Comparison of ENCODE assay signal across 16 cellular contexts in the genomic region with DNA sequence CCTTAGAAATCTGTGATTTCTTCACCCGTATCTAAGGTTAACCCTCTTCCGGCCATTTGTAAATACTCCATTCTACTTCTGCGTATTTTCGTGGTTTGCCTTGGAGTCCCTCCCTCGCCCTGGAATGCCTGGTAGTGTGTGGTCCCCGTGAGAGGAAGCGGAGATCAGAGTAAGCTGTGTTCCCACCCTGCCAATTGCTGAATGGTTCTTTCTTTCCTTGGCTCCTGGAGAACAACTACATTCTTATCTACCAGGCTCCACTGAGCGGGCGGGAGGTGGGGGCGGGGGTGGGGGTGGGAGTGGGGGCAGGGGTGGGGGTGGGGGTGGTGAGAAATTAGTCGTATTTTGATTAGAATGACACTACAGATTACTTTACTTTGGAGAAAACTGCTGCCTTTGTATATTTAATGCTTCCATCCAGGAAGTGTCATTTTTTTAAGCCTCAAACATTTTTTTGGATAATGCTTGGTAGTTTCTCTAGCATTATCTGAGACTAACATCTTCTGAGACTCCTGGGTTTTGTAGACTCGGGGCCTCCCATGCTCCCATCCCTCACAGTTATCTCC. TPM values are rescaled to one million over a fixed set of nuclear protein-coding genes. Genes with fewer than 3 reads are reported as not detected.
DNase-seq lines count a peak whose midpoint lies in the region; ATAC-seq, FAIRE-seq and TF ChIP-seq lines count a peak whose summit lies in the region.
"Had no signal": no experiment of that assay in that cellular context is flagged by ENCODE, and none has a peak within 500 bp of the region (broad histone marks: within the 10 kb centered on the region; RNA-seq: fewer than 3 reads in every experiment).

No MANE protein-coding gene starts in this region.

- H3K23ac ChIP-seq in IMR-90 (ENCODE audit: low read depth, low read length), result no peak overlapping the region

- no peaks in the 10 kb centered on the region for H3K9me3 ChIP-seq in IMR-90 (ENCODE audit: control insufficient read depth, insufficient read depth, low read length)
- H3K9me3 ChIP-seq in K562 (replicated peaks; ENCODE audit: control insufficient read depth, insufficient read depth, low read depth, low read length), result no peaks in the 10 kb centered on the region
- H3K9me3 ChIP-seq in liver (ENCODE audit: control insufficient read depth in 4 of 4, low read length in 3 of 4), result no peaks in the 10 kb centered on the region
- H3K9me3 ChIP-seq: ascending aorta, BE2C had no signal

- H2BK5ac ChIP-seq in IMR-90 (ENCODE audit: low read depth, low read length, poor library complexity, severe bottlenecking), result no peak overlapping the region

- H3K27me3 ChIP-seq in IMR-90 (ENCODE audit: control insufficient read depth, insufficient read depth, low read length) (no peaks in the 10 kb centered on the region), K562 (ENCODE audit: control insufficient read depth in 2 of 2, insufficient read depth in 2 of 2, low read length in 2 of 2) (no peaks in the 10 kb centered on the region; a peak in 1 of 5 replicates), liver (ENCODE audit: control insufficient read depth in 4 of 4, insufficient read depth in 4 of 4, low read length in 3 of 4) (no peaks in the 10 kb centered on the region)
- H3K27me3 ChIP-seq: ascending aorta, BE2C had no signal

- peaks cover 3% of the 10 kb centered on the region; the same call in 1 of the 2 replicates for H3K9me1 ChIP-seq in IMR-90 (ENCODE audit: insufficient read depth, low read length)
- peaks cover 13% of the 10 kb centered on the region for H3K9me1 ChIP-seq in K562 (ENCODE audit: control insufficient read depth, insufficient read depth, low read length)

- no peak overlapping the region for H3K27ac ChIP-seq in IMR-90 (ENCODE audit: insufficient read depth, low read length)
- H3K27ac ChIP-seq in K562 (ENCODE audit: extremely low read depth, low read depth, low read length), result peak overlapping the region; percentile 60
- peak overlapping the region; percentile 89 to 92 for H3K27ac ChIP-seq in liver (ENCODE audit: low read depth in 1 of 2, low read length in 2 of 2)
- H3K27ac ChIP-seq: ascending aorta had no signal

- no peak overlapping the region; the same call in 1 of the 2 replicates for H2AK5ac ChIP-seq in IMR-90 (ENCODE audit: low read depth, low read length)

- BruUV-seq in IMR-90 (replicated peaks; lab: Mats Ljungman, UMichigan) (no TSS peak), K562 (replicated peaks; lab: Mats Ljungman, UMichigan) (no TSS peak)

- H3K18ac ChIP-seq in IMR-90 (ENCODE audit: low read depth, low read length), result no peak overlapping the region

- H3K4me1 ChIP-seq in IMR-90 (ENCODE audit: control insufficient read depth, insufficient read depth, low read length), result peaks cover 10% of the 10 kb centered on the region
- H3K4me1 ChIP-seq in K562 (replicated peaks in 1 of 2; ENCODE audit: control insufficient read depth in 2 of 2, insufficient read depth in 2 of 2, low read length in 2 of 2), result peaks cover 58 to 67% of the 10 kb centered on the region in 2 experiments
- H3K4me1 ChIP-seq in liver (ENCODE audit: control insufficient read depth in 4 of 4, insufficient read depth in 4 of 4, low read length in 3 of 4), result peaks cover 13 to 52% (median 30%) of the 10 kb centered on the region in 4 donors
- H3K4me1 ChIP-seq: ascending aorta had no signal

- POLR2A ChIA-PET in IMR-90 (lab: Charles Lee; ENCODE audit: unreplicated experiment) (no interaction called here), K562 (lab: Yijun Ruan, JAX) (interaction anchor here (0.6 to 1.7 kb wide), 4 partner anchors 10 to 258 kb away, joined by 3 to 7 read pairs (median 3); no protein-coding TSS in a partner anchor)

- no peak overlapping the region for H2BK20ac ChIP-seq in IMR-90 (ENCODE audit: low read depth, low read length)

- TF ChIP-seq RAD21 in IMR-90 (IDR thresholded peaks at IDR 0.05; ENCODE audit: low read length), result no peak
- TF ChIP-seq RAD21 in K562 (CRISPR knock-in tag; conservative IDR thresholded peaks at IDR 0.05 in 1 of 2, IDR thresholded peaks at IDR 0.05 in 1 of 2), result no peak
- no peak for TF ChIP-seq RAD21 in liver (IDR thresholded peaks at IDR 0.05)

- no peak overlapping the region for H2AK9ac ChIP-seq in IMR-90 (replicated peaks; ENCODE audit: low read depth, low read length, poor library complexity)

- H2AFZ ChIP-seq in IMR-90 (replicated peaks; ENCODE audit: low read length, poor library complexity) (peak overlapping the region; percentile 62), K562 (ENCODE audit: low read depth, low read length) (peak overlapping the region; percentile 9; the same call in 1 of the 2 replicates)

- H3K4me3 ChIP-seq in IMR-90 (ENCODE audit: insufficient read depth, low read depth, low read length), result no peak overlapping the region
- H3K4me3 ChIP-seq in K562, result no peak overlapping the region
- no peak overlapping the region for H3K4me3 ChIP-seq in liver (ENCODE audit: low read depth in 1 of 3, low read length in 3 of 3)
- H3K4me3 ChIP-seq: ascending aorta had no signal

- in situ Hi-C loops in IMR-90 (cut with MboI; ENCODE audit: low sequenced_read_pairs) (no loop called here), K562 (cut with MboI) (no loop called here)

- dilution Hi-C loops in IMR-90 (cut with HindIII; ENCODE audit: low sequenced_read_pairs, unreplicated experiment), result no loop called here

- no peak overlapping the region for H2BK15ac ChIP-seq in IMR-90 (ENCODE audit: low read depth, low read length)

- FAIRE-seq in K562 (lab: Jason Lieb, UNC), result peak; percentile 80

- DNase-seq in IMR-90, result peak; percentile 52
- peak; percentile 47 to 62 (median 54) for DNase-seq in K562 (ENCODE audit: extremely low read depth in 1 of 4, low spot score in 3 of 4)
- DNase-seq in retina, result peak; percentile 4
- DNase-seq in AG20443 (ENCODE audit: low spot score), result no peak
- DNase-seq in NCI-H2171 (lab: John Stamatoyannopoulos, UW), result no peak
- DNase-seq in glomerular visceral epithelial cell (ENCODE audit: extremely low spot score), result no peak
- DNase-seq: BE2C; effector CD4-positive, alpha-beta T cell; HCEC 1CT; KG1; mammary epithelial cell; NCI-H1436; NCI-H345 had no signal

- CTCF ChIA-PET in IMR-90 (lab: Yijun Ruan, JAX) (no interaction called here), K562 (lab: Yijun Ruan, JAX; ENCODE audit: low intra/inter-chr PET ratio) (no interaction called here)

- no peak overlapping the region for H3K4ac ChIP-seq in IMR-90 (ENCODE audit: low read depth, low read length)

- no peak overlapping the region for H2BK120ac ChIP-seq in IMR-90 (ENCODE audit: low read depth, low read length)

- no peak for TF ChIP-seq CTCF in IMR-90 (conservative IDR thresholded peaks at IDR 0.05; ENCODE audit: low read depth, low read length)
- no peak for TF ChIP-seq CTCF in K562 (IDR thresholded peaks at IDR 0.05 in 2 of 3, conservative IDR thresholded peaks at IDR 0.05 in 1 of 3; ENCODE audit: insufficient read depth in 2 of 3, low read depth in 1 of 3, low read length in 3 of 3)
- no peak for TF ChIP-seq CTCF in liver (IDR thresholded peaks at IDR 0.05; ENCODE audit: low read depth, low read length, missing input control)

- TF ChIP-seq POLR2A in IMR-90 (IDR thresholded peaks at IDR 0.05; ENCODE audit: low read depth, low read length) (no peak), K562 (conservative IDR thresholded peaks at IDR 0.05) (no peak)

- peak overlapping the region in 1 of 2 experiments; percentile 55; a peak in 1 of 4 replicates for H4K8ac ChIP-seq in IMR-90 (ENCODE audit: low read depth in 2 of 2, low read length in 2 of 2)

- H4K20me1 ChIP-seq in IMR-90 (ENCODE audit: insufficient read depth, low read length) (no peaks in the 10 kb centered on the region), K562 (replicated peaks; ENCODE audit: control insufficient read depth, insufficient read depth, low read length) (no peaks in the 10 kb centered on the region; the same call in 1 of the 2 replicates)

- no peak overlapping the region for H3K4me2 ChIP-seq in IMR-90 (ENCODE audit: low read depth, low read length)
- H3K4me2 ChIP-seq in K562 (ENCODE audit: insufficient read depth, low read length), result peak overlapping the region; percentile 57

- ATAC-seq in IMR-90 (ENCODE audit: low read depth) (peak; percentile 45; the same call in 1 of the 2 replicates), K562 (peak; percentile 55), GM19455 (IDR thresholded peaks at IDR 0.05; ENCODE audit: unreplicated experiment) (no peak)

- 0 out of 2 replicates have a peak, but pooled peaks cover under 1% of the 10 kb centered on the region for H3K36me3 ChIP-seq in IMR-90 (ENCODE audit: control insufficient read depth, insufficient read depth, low read length)
- peaks cover 4% of the 10 kb centered on the region; the same call in 2 of the 3 replicates for H3K36me3 ChIP-seq in K562 (ENCODE audit: control insufficient read depth, insufficient read depth, low read length)
- H3K36me3 ChIP-seq in liver (ENCODE audit: control insufficient read depth in 4 of 4, insufficient read depth in 3 of 4, low read depth in 1 of 4, low read length in 3 of 4), result no peaks in the 10 kb centered on the region
- H3K36me3 ChIP-seq: BE2C had no signal

- no peak overlapping the region for H3K56ac ChIP-seq in IMR-90 (ENCODE audit: extremely low read depth, insufficient read depth, low read length)

- H3K79me1 ChIP-seq in IMR-90 (ENCODE audit: low read depth in 1 of 2, low read length in 2 of 2), result peaks cover 7 to 8% of the 10 kb centered on the region in 2 experiments; a peak in 2 of 4 replicates

- WGBS in IMR-90 (ENCODE audit: extremely low coverage in 2 of 2, insufficient read length in 1 of 2), 2 experiments, result 40% methylated on average over 1 of the region's 12 CpGs; no CpG with 5 or more reads in 1 of the 2 experiments
- 6% methylated on average over 12 of the region's 12 CpGs for WGBS in K562 (ENCODE audit: insufficient coverage, low coverage, missing lambda C conversion rate)
- 69% methylated on average over 12 of the region's 12 CpGs for WGBS in liver

- intact Hi-C loops in IMR-90 (cut with micrococcal nuclease) (no loop called here), K562 (cut with micrococcal nuclease) (no loop called here)

- no peak for TF ChIP-seq EP300 in K562 (IDR thresholded peaks at IDR 0.05; ENCODE audit: low read length)

- H3K9ac ChIP-seq in IMR-90 (ENCODE audit: low read depth, low read length) (no peak overlapping the region), K562 (ENCODE audit: insufficient read depth in 1 of 2, low read depth in 2 of 2, low read length in 2 of 2) (peak overlapping the region; percentile 19 to 77; a peak in 2 of 4 replicates), liver (ENCODE audit: low read depth in 1 of 2, low read length in 2 of 2) (peak overlapping the region; percentile 18 to 46)

- no peak overlapping the region for H4K91ac ChIP-seq in IMR-90 (ENCODE audit: insufficient read depth, low read depth, low read length)

- H3K14ac ChIP-seq in IMR-90 (replicated peaks; ENCODE audit: low read depth, low read length), result no peak overlapping the region; the same call in 1 of the 2 replicates

- H4K5ac ChIP-seq in IMR-90 (ENCODE audit: low read depth, low read length), result no peak overlapping the region

- peaks cover 2% of the 10 kb centered on the region; the same call in 1 of the 3 replicates for H3K79me2 ChIP-seq in K562 (ENCODE audit: control insufficient read depth, insufficient read depth, low read length)

RNA-seq across cellular contexts. Expression of a gene that starts 20.9 kb away (rescaled TPM):
- total RNA-seq in IMR-90 (2012; rRNA removed), result 12.4 and 15.3 TPM in 2 replicates
- 56.0 and 68.5 TPM in 2 replicates for polyA plus RNA-seq in IMR-90 (2012; rRNA removed)
- polyA plus RNA-seq in IMR-90 (2012; cell fraction: cytosol; rRNA removed), result 22.8 and 57.7 TPM in 2 replicates
- polyA plus RNA-seq in IMR-90 (2012; cell fraction: nucleus; rRNA removed; ENCODE audit: low replicate concordance), result 126 and 440 TPM in 2 replicates
- total RNA-seq in K562 (2011; cell fraction: chromatin; rRNA removed; ENCODE audit: low replicate concordance), result 343 and 1,124 TPM in 2 replicates
- total RNA-seq in K562 (2011; cell fraction: nucleolus; rRNA removed), result 877 TPM in 2 replicates
- 433 and 475 TPM in 2 replicates for total RNA-seq in K562 (2011; cell fraction: nucleoplasm; rRNA removed)
- total RNA-seq in K562 (2014; rRNA removed), result 214 and 239 TPM in 2 replicates
- 11.2 and 13.9 TPM in 2 replicates for total RNA-seq in K562 (2014; rRNA removed; fragmentation: Illumina TruSeq; extraction: Trizol)
- total RNA-seq in K562 (2015; rRNA removed; fragmentation: Illumina TruSeq; extraction: Trizol), result 50.9 and 61.1 TPM in 2 replicates
- 605 and 663 TPM in 2 replicates for total RNA-seq in K562 (2021)
- 49.8 and 133 TPM in 2 replicates for polyA plus RNA-seq in K562 (2011; rRNA removed)
- polyA plus RNA-seq in K562 (2011; cell fraction: cytosol; rRNA removed), result 159 and 260 TPM in 2 replicates
- 627 and 766 TPM in 2 replicates for polyA plus RNA-seq in K562 (2011; cell fraction: nucleus; rRNA removed)
- 153 and 283 TPM in 2 replicates for polyA plus RNA-seq in K562 (2012)
- polyA plus RNA-seq in K562 (2014; fragmentation: Illumina TruSeq; extraction: Trizol), result 49.9 and 181 TPM in 2 replicates
- polyA plus RNA-seq in K562 (2014; fragmentation: Nextera tagmentation; extraction: Ambion mirVana), result under 1 TPM; 0.15 to 0.20 TPM
- 157 and 181 TPM in 2 replicates for polyA plus RNA-seq in K562 (2014; rRNA removed)
- 59.1 and 70.2 TPM in 2 replicates for polyA minus RNA-seq in K562 (2011; rRNA and poly(A)+ RNA removed)
- 455 and 1,011 TPM in 2 replicates for polyA minus RNA-seq in K562 (2011; cell fraction: cytosol; rRNA and poly(A)+ RNA removed)
- polyA minus RNA-seq in K562 (2011; cell fraction: nucleus; rRNA and poly(A)+ RNA removed), result 200 and 251 TPM in 2 replicates
- total RNA-seq in liver, result 100 to 1,000 TPM; 184 to 229 TPM
- 10 to 100 TPM; 53.1 to 75.3 TPM for polyA plus RNA-seq in liver

RNA-seq across cellular contexts. Expression of a gene that starts 53.3 kb away (rescaled TPM):
- total RNA-seq in IMR-90 (2012; rRNA removed) (26.9 and 29.0 TPM in 2 replicates), K562 (2014; rRNA removed) (203 and 249 TPM in 2 replicates), K562 (2014; rRNA removed; fragmentation: Illumina TruSeq; extraction: Trizol) (45.0 and 57.5 TPM in 2 replicates), K562 (2015; rRNA removed; fragmentation: Illumina TruSeq; extraction: Trizol) (83.1 and 83.9 TPM in 2 replicates), K562 (2021) (193 and 209 TPM in 2 replicates), liver (10 to 100 TPM; 40.6 to 59.5 TPM)
- polyA plus RNA-seq in IMR-90 (2012; rRNA removed) (76.9 and 95.3 TPM in 2 replicates), K562 (2011; rRNA removed) (60.1 and 77.0 TPM in 2 replicates), K562 (2014; fragmentation: Illumina TruSeq; extraction: Trizol) (97.2 and 99.8 TPM in 2 replicates), K562 (2014; fragmentation: Nextera tagmentation; extraction: Ambion mirVana) (10 to 100 TPM in 1 of 2 experiments, 1 to 10 TPM in 1; 7.8 to 11.3 TPM), K562 (2014; rRNA removed) (201 and 210 TPM in 2 replicates), liver (10 to 100 TPM; 47.2 to 74.7 TPM)
- polyA plus RNA-seq in IMR-90 (2012; cell fraction: cytosol; rRNA removed), result 60.1 and 65.0 TPM in 2 replicates
- 435 and 1,044 TPM in 2 replicates for polyA plus RNA-seq in IMR-90 (2012; cell fraction: nucleus; rRNA removed; ENCODE audit: low replicate concordance)
- total RNA-seq in K562 (2011; cell fraction: chromatin; rRNA removed; ENCODE audit: low replicate concordance), result 125 and 499 TPM in 2 replicates
- total RNA-seq in K562 (2011; cell fraction: nucleolus; rRNA removed), result 452 and 491 TPM in 2 replicates
- 177 and 203 TPM in 2 replicates for total RNA-seq in K562 (2011; cell fraction: nucleoplasm; rRNA removed)
- polyA plus RNA-seq in K562 (2011; cell fraction: cytosol; rRNA removed), result 62.4 and 118 TPM in 2 replicates
- polyA plus RNA-seq in K562 (2011; cell fraction: nucleus; rRNA removed), result 712 and 945 TPM in 2 replicates
- 123 and 178 TPM in 2 replicates for polyA plus RNA-seq in K562 (2012)
- 17.2 and 22.2 TPM in 2 replicates for polyA minus RNA-seq in K562 (2011; rRNA and poly(A)+ RNA removed)
- polyA minus RNA-seq in K562 (2011; cell fraction: cytosol; rRNA and poly(A)+ RNA removed), result 54.0 and 54.3 TPM in 2 replicates
- 179 and 184 TPM in 2 replicates for polyA minus RNA-seq in K562 (2011; cell fraction: nucleus; rRNA and poly(A)+ RNA removed)

Comparison
In these comparisons a context has a peak if more than half of its experiments do, and no peak if none do; other contexts are left out.
1. DNase-seq: peak in IMR-90 (single experiment), K562 (4 of 4) and retina (single experiment); none in AG20443 (single experiment), NCI-H2171 (single experiment) and glomerular visceral epithelial cell (single experiment).